In the genomic region with DNA sequence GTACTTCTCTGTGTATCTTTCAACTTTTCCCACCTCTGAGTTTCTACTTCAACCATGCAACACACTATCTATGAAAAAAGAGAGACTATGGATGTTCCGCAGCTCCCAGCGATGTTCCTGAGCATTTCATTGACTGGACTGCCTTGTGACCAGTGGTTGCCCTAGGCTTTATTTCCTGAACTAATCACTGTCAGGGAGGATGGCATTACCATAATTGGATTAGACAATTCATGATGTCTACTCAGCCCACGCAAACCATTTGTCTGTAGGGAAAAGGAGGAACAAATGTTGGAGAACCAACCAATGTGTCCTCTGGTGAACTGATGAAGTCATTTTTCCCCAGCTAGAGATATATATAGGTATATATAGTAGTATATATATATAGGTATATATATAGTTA, we compare ENCODE assay signal across 29 cellular contexts.
"Had no signal": no experiment of that assay in that cellular context is flagged by ENCODE, and none has a peak within 500 bp of the region (broad histone marks: within the 10 kb centered on the region; RNA-seq: fewer than 3 reads in every experiment).

No MANE protein-coding gene starts in this region.

- H3K27ac ChIP-seq: esophagus squamous epithelium, parathyroid adenoma, psoas muscle, right atrium auricular region, suprapubic skin, tibial artery had no signal

- H3K9ac ChIP-seq: parathyroid adenoma had no signal

- H3K4me1 ChIP-seq: breast epithelium, parathyroid adenoma, psoas muscle, right atrium auricular region, tibial artery had no signal

- H2AFZ ChIP-seq: parathyroid adenoma had no signal

- DNase-seq: activated CD4-positive, alpha-beta T cell treated with anti-CD3 and anti-CD28 coated beads for 1 hour; activated CD4-positive, alpha-beta T cell treated with anti-CD3 and anti-CD28 coated beads, Interleukin-2, amount 50 U/mL, for 1 hour; activated CD8-positive, alpha-beta memory T cell treated with anti-CD3 and anti-CD28 coated beads, Interleukin-2, amount 10 ng/mL, durations not matched to agents 7 days and 5 days; activated CD8-positive, alpha-beta T cell treated with anti-CD3 and anti-CD28 coated beads, Interleukin-2, amount 10 ng/mL, durations not matched to agents 7 days and 5 days; activated naive CD4-positive, alpha-beta T cell; activated T-cell treated with anti-CD3 and anti-CD28 coated beads, Interleukin-2, amount 50 U/mL, for 48 hours; dermis blood vessel endothelial cell; effector CD4-positive, alpha-beta T cell; esophagus squamous epithelium; gastrocnemius medialis; head of caudate nucleus; hippocampal formation; left cardiac atrium; naive thymus-derived CD8-positive, alpha-beta T cell; occipital lobe; psoas muscle; stimulated activated CD4-positive, alpha-beta T cell treated with anti-CD3 and anti-CD28 coated beads, Interleukin-15, amount 100 ng/mL, for 24 hours; stimulated activated CD4-positive, alpha-beta T cell treated with anti-CD3 and anti-CD28 coated beads, Interleukin-2, amount 100 ng/mL, for 24 hours; stimulated activated naive B cell treated with anti-CD40 and anti-IgM and Interleukin-4, amounts not matched to agents 10 μg/mL and 1 μg/mL and 100 μg/mL, for 72 hours; stomach; T-helper 17 cell; T1000; tibial artery had no signal

- H3K79me2 ChIP-seq: parathyroid adenoma had no signal

- H3K4me3 ChIP-seq: breast epithelium, esophagus squamous epithelium, gastrocnemius medialis, psoas muscle, right atrium auricular region, stomach, suprapubic skin, tibial artery had no signal

- H3K27me3 ChIP-seq: breast epithelium, esophagus squamous epithelium, gastrocnemius medialis, suprapubic skin, tibial artery had no signal

- ATAC-seq: activated CD8-positive, alpha-beta memory T cell treated with anti-CD3 and anti-CD28 coated beads, Interleukin-2, amount 10 ng/mL, durations not matched to agents 7 days and 5 days; activated CD8-positive, alpha-beta T cell treated with anti-CD3 and anti-CD28 coated beads, Interleukin-2, amount 10 ng/mL, durations not matched to agents 7 days and 5 days; activated naive CD4-positive, alpha-beta T cell treated with anti-CD3 and anti-CD28 coated beads, Interleukin-2, amount 50 U/mL, for 72 hours; gastrocnemius medialis; left cardiac atrium; naive thymus-derived CD8-positive, alpha-beta T cell; psoas muscle; stimulated activated naive B cell treated with anti-CD40 and anti-IgM and Interleukin-4, amounts not matched to agents 10 μg/mL and 1 μg/mL and 100 μg/mL, for 72 hours; T-helper 17 cell; WTC11 had no signal

- H3K9me3 ChIP-seq: breast epithelium, esophagus squamous epithelium, gastrocnemius medialis, psoas muscle, right atrium auricular region, stomach, suprapubic skin, tibial artery had no signal

- H3K36me3 ChIP-seq: breast epithelium, esophagus squamous epithelium, gastrocnemius medialis, right atrium auricular region, stomach, suprapubic skin, tibial artery had no signal
